ENCODE assay signal across 19 cellular contexts in the genomic region with DNA sequence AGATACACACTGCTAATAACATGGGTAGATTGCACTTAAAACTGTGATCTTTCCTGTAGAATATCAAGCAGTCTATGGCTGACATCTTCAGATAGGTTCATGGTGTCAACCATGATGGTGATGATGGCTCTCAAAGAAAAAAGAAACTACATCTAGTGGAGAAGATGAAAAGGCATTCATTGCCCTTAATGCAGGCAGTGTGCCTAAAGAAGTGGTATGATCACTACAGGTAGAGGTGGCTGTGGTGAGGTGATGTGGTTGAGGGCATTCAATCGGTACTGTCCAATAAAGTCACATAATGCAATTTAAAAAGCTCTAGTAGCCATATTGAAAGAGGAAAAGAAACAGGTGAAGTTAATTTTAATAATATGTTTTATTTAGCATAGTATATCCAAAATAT. TPM values are rescaled to one million over a fixed set of nuclear protein-coding genes. Genes with fewer than 3 reads are reported as not detected.
DNase-seq lines count a peak whose midpoint lies in the region; ATAC-seq and TF ChIP-seq lines count a peak whose summit lies in the region.
"Had no signal": no experiment of that assay in that cellular context is flagged by ENCODE, and none has a peak within 500 bp of the region (broad histone marks: within the 10 kb centered on the region; RNA-seq: fewer than 3 reads in every experiment).

No MANE protein-coding gene starts in this region.

- H3K9me3 ChIP-seq in DND-41 (ENCODE audit: insufficient read depth, low read length, severe bottlenecking) = peaks cover 3% of the 10 kb centered on the region

- H3K4me3 Mint-ChIP-seq in activated naive CD8-positive, alpha-beta T cell = no peak overlapping the region
- H3K4me3 Mint-ChIP-seq in activated naive CD8-positive, alpha-beta T cell treated with anti-CD3 and anti-CD28 coated beads for 36 hours = no peak overlapping the region
- H3K4me3 Mint-ChIP-seq in activated CD8-positive, alpha-beta T cell treated with anti-CD3 and anti-CD28 coated beads for 36 hours = no peak overlapping the region
- H3K4me3 Mint-ChIP-seq in endothelial cell (ENCODE audit: unreplicated experiment) = no peak overlapping the region
- H3K4me3 Mint-ChIP-seq: B cell; CD8-positive, alpha-beta memory T cell; GM23338 had no signal

- H2AFZ ChIP-seq in DND-41 (ENCODE audit: low read depth, low read length) = 0 out of 2 replicates have a peak overlapping the region, but pooled peaks have one; percentile 42

- peaks cover 63% of the 10 kb centered on the region for H3K4me1 ChIP-seq in DND-41 (ENCODE audit: insufficient read depth, low read length)

- no peak overlapping the region for H3K4me3 ChIP-seq in DND-41 (ENCODE audit: low read depth in 1 of 2, low read length in 2 of 2)
- H3K4me3 ChIP-seq: GM23338 had no signal

- no peaks in the 10 kb centered on the region for H3K27me3 ChIP-seq in DND-41 (ENCODE audit: insufficient read depth, low read length, poor library complexity)

- intact Hi-C loops in activated CD8-positive, alpha-beta T cell treated with anti-CD3 and anti-CD28 coated beads for 36 hours (cut with micrococcal nuclease) = no loop called here
- intact Hi-C loops in posterior cingulate gyrus (cut with DNase I) = no loop called here

- no peak for DNase-seq in activated naive CD8-positive, alpha-beta T cell treated with anti-CD3 and anti-CD28 coated beads for 36 hours
- DNase-seq in DND-41 = no peak
- peak; percentile 32 for DNase-seq in activated CD8-positive, alpha-beta T cell treated with anti-CD3 and anti-CD28 coated beads for 36 hours
- DNase-seq in endothelial cell (ENCODE audit: low spot score) = no peak
- no peak for DNase-seq in posterior cingulate gyrus
- DNase-seq: C1 segment of cervical spinal cord; CD4-positive, CD25-positive, alpha-beta regulatory T cell; CD8-positive, alpha-beta memory T cell; COR-L47; DMS 273 treated with DMSO at 0.1 percent for 48 hours; DMS53; HCEC 1CT had no signal

- H3K4me2 ChIP-seq in DND-41 (ENCODE audit: insufficient read depth, low read length) = no peak overlapping the region
- H3K4me2 ChIP-seq: GM23338 had no signal

- no peak for ATAC-seq in DND-41 (ENCODE audit: insufficient read depth, low read depth)
- ATAC-seq in activated CD8-positive, alpha-beta T cell treated with anti-CD3 and anti-CD28 coated beads for 36 hours = peak; percentile 18
- ATAC-seq in GM18861 (IDR thresholded peaks at IDR 0.05; ENCODE audit: unreplicated experiment) = no peak
- ATAC-seq: GM23338, HepG2 had no signal

- H3K27me3 Mint-ChIP-seq in activated naive CD8-positive, alpha-beta T cell = no peaks in the 10 kb centered on the region
- no peaks in the 10 kb centered on the region for H3K27me3 Mint-ChIP-seq in activated naive CD8-positive, alpha-beta T cell treated with anti-CD3 and anti-CD28 coated beads for 36 hours
- no peaks in the 10 kb centered on the region for H3K27me3 Mint-ChIP-seq in activated CD8-positive, alpha-beta T cell treated with anti-CD3 and anti-CD28 coated beads for 36 hours
- H3K27me3 Mint-ChIP-seq in endothelial cell (ENCODE audit: unreplicated experiment) = no peaks in the 10 kb centered on the region
- H3K27me3 Mint-ChIP-seq: CD8-positive, alpha-beta memory T cell; IgD-negative memory B cell had no signal

- peaks cover 25% of the 10 kb centered on the region for H3K4me1 Mint-ChIP-seq in activated naive CD8-positive, alpha-beta T cell (ENCODE audit: low read depth)
- H3K4me1 Mint-ChIP-seq in activated naive CD8-positive, alpha-beta T cell treated with anti-CD3 and anti-CD28 coated beads for 36 hours = peaks cover 36% of the 10 kb centered on the region
- peaks cover 33% of the 10 kb centered on the region for H3K4me1 Mint-ChIP-seq in activated CD8-positive, alpha-beta T cell treated with anti-CD3 and anti-CD28 coated beads for 36 hours (ENCODE audit: low read depth)
- H3K4me1 Mint-ChIP-seq in endothelial cell (ENCODE audit: unreplicated experiment) = peaks cover 34% of the 10 kb centered on the region
- H3K4me1 Mint-ChIP-seq: GM23338 had no signal

- no peaks in the 10 kb centered on the region for H3K36me3 ChIP-seq in DND-41 (ENCODE audit: insufficient read depth, low read length)

- H3K36me3 Mint-ChIP-seq in activated naive CD8-positive, alpha-beta T cell = no peaks in the 10 kb centered on the region
- peaks cover 12% of the 10 kb centered on the region for H3K36me3 Mint-ChIP-seq in activated naive CD8-positive, alpha-beta T cell treated with anti-CD3 and anti-CD28 coated beads for 36 hours
- peaks cover 2% of the 10 kb centered on the region for H3K36me3 Mint-ChIP-seq in activated CD8-positive, alpha-beta T cell treated with anti-CD3 and anti-CD28 coated beads for 36 hours (ENCODE audit: low read depth)
- H3K36me3 Mint-ChIP-seq in endothelial cell (ENCODE audit: low read depth, unreplicated experiment) = no peaks in the 10 kb centered on the region
- H3K36me3 Mint-ChIP-seq: CD4-positive, CD25-positive, alpha-beta regulatory T cell; IgD-negative memory B cell had no signal

- CTCF ChIA-PET in activated CD8-positive, alpha-beta T cell treated with anti-CD3 and anti-CD28 coated beads for 36 hours (lab: Charles Lee) = interaction anchor here (0.8 to 1.5 kb wide), 2 partner anchors 30 to 31 kb away, joined by 4 to 8 read pairs; no protein-coding TSS in a partner anchor

- POLR2A ChIA-PET in activated CD8-positive, alpha-beta T cell treated with anti-CD3 and anti-CD28 coated beads for 36 hours (lab: Charles Lee) = interaction anchor here (1.5 to 2.3 kb wide), 2 partner anchors 16 to 50 kb away, joined by 4 to 7 read pairs; no protein-coding TSS in a partner anchor

- H3K27ac Mint-ChIP-seq in activated naive CD8-positive, alpha-beta T cell = peak overlapping the region; percentile 35
- H3K27ac Mint-ChIP-seq in activated naive CD8-positive, alpha-beta T cell treated with anti-CD3 and anti-CD28 coated beads for 36 hours = no peak overlapping the region
- H3K27ac Mint-ChIP-seq in activated CD8-positive, alpha-beta T cell treated with anti-CD3 and anti-CD28 coated beads for 36 hours = no peak overlapping the region
- peak overlapping the region; percentile 95 for H3K27ac Mint-ChIP-seq in endothelial cell (ENCODE audit: unreplicated experiment)
- H3K27ac Mint-ChIP-seq: B cell; CD4-positive, CD25-positive, alpha-beta regulatory T cell; GM23338; IgD-negative memory B cell had no signal

- H3K27ac ChIP-seq in DND-41 (ENCODE audit: low read length) = peak overlapping the region; percentile 88

- no peak overlapping the region; the same call in 1 of the 2 replicates for H3K9ac ChIP-seq in DND-41 (ENCODE audit: low read depth, low read length)

- H3K79me2 ChIP-seq in DND-41 (ENCODE audit: insufficient read depth, low read length) = no peaks in the 10 kb centered on the region

- TF ChIP-seq CTCF in DND-41 (IDR thresholded peaks at IDR 0.05; ENCODE audit: borderline replicate concordance, extremely low read depth, low read length, poor library complexity, severe bottlenecking) = no peak
- no peak for TF ChIP-seq CTCF in activated CD8-positive, alpha-beta T cell treated with anti-CD3 and anti-CD28 coated beads for 36 hours (IDR thresholded peaks at IDR 0.05)
- TF ChIP-seq CTCF in endothelial cell (IDR thresholded peaks at IDR 0.05; ENCODE audit: unreplicated experiment) = no peak

- peaks cover 3% of the 10 kb centered on the region for H3K9me3 Mint-ChIP-seq in activated naive CD8-positive, alpha-beta T cell (ENCODE audit: low read depth)
- peaks cover 10% of the 10 kb centered on the region for H3K9me3 Mint-ChIP-seq in activated naive CD8-positive, alpha-beta T cell treated with anti-CD3 and anti-CD28 coated beads for 36 hours
- no peaks in the 10 kb centered on the region for H3K9me3 Mint-ChIP-seq in activated CD8-positive, alpha-beta T cell treated with anti-CD3 and anti-CD28 coated beads for 36 hours
- no peaks in the 10 kb centered on the region for H3K9me3 Mint-ChIP-seq in endothelial cell (ENCODE audit: unreplicated experiment)
- H3K9me3 Mint-ChIP-seq: GM23338 had no signal

- H4K20me1 ChIP-seq in DND-41 (ENCODE audit: insufficient read depth, low read length) = no peaks in the 10 kb centered on the region

RNA-seq across cellular contexts. Expression of a gene that starts 3.1 kb away (rescaled TPM):
- 1 to 10 TPM in 1 of 2 experiments, under 1 TPM in 1; 0.62 to 1.2 TPM for total RNA-seq in activated naive CD8-positive, alpha-beta T cell treated with anti-CD3 and anti-CD28 coated beads for 36 hours
- total RNA-seq in activated CD8-positive, alpha-beta T cell treated with anti-CD3 and anti-CD28 coated beads for 36 hours = 1 to 10 TPM in 1 of 2 experiments, under 1 TPM in 1; 0.87 to 1.1 TPM
- total RNA-seq in endothelial cell (ENCODE audit: unreplicated experiment) = not detected
- total RNA-seq: A172; B cell; CD4-positive, CD25-positive, alpha-beta regulatory T cell; CD8-positive, alpha-beta memory T cell; GM23338; HepG2 had no signal

RNA-seq across cellular contexts. Expression of a gene that starts 49.4 kb away (rescaled TPM):
- 1 to 10 TPM; 5.2 to 5.3 TPM for total RNA-seq in activated naive CD8-positive, alpha-beta T cell treated with anti-CD3 and anti-CD28 coated beads for 36 hours
- 1 to 10 TPM; 4.0 to 4.1 TPM for total RNA-seq in activated CD8-positive, alpha-beta T cell treated with anti-CD3 and anti-CD28 coated beads for 36 hours
- total RNA-seq in endothelial cell (ENCODE audit: unreplicated experiment) = 5.7 TPM
- total RNA-seq: A172, HepG2 had no signal

Comparison
In these comparisons a context has a peak if more than half of its experiments do, and no peak if none do; other contexts are left out.
1. H3K27ac Mint-ChIP-seq: peak in activated naive CD8-positive, alpha-beta T cell (single experiment) and endothelial cell (single experiment); none in activated naive CD8-positive, alpha-beta T cell treated with anti-CD3 and anti-CD28 coated beads for 36 hours (single experiment) and activated CD8-positive, alpha-beta T cell treated with anti-CD3 and anti-CD28 coated beads for 36 hours (single experiment).